10 cellular contexts compared by ENCODE assay signal in genomic region chrX:123835661-123836371, GRCh38. TPM values are rescaled to one million over a fixed set of nuclear protein-coding genes. Genes with fewer than 3 reads are reported as not detected.
DNase-seq lines count a peak whose midpoint lies in the region; ATAC-seq, FAIRE-seq and TF ChIP-seq lines count a peak whose summit lies in the region.
"Had no signal": no experiment of that assay in that cellular context is flagged by ENCODE, and none has a peak within 500 bp of the region (broad histone marks: within the 10 kb centered on the region; RNA-seq: fewer than 3 reads in every experiment).

No MANE protein-coding gene starts in this region.

- intact Hi-C loops in left colon (cut with DNase I, micrococcal nuclease) = no loop called here

- peak; percentile 49 for ATAC-seq in HG03095 (IDR thresholded peaks at IDR 0.05; ENCODE audit: unreplicated experiment)
- peak; percentile 72 for ATAC-seq in left colon

- no peak for FAIRE-seq in D721Med (lab: Jason Lieb, UNC)

- DNase-seq in GM03348 (ENCODE audit: low spot score) (peak; percentile 61), left colon (no peak), medulla oblongata (ENCODE audit: extremely low spot score) (no peak), D721Med (ENCODE audit: insufficient read length, low spot score) (no peak), NCI-H524 (lab: John Stamatoyannopoulos, UW) (no peak), hippocampal formation (lab: John Stamatoyannopoulos, UW) (no peak)
- DNase-seq in activated T-cell treated with anti-CD3 and anti-CD28 coated beads, Interleukin-2, amount 50 U/mL, for 48 hours = peak; percentile 58 to 65
- DNase-seq: hypothalamus, NCI-H2227 treated with DMSO at 0.1 percent for 48 hours had no signal

- no peak for TF ChIP-seq CTCF in D721Med (IDR thresholded peaks at IDR 0.05; ENCODE audit: insufficient read depth, missing control alignments)

RNA-seq across cellular contexts. Expression of gene XIAP, which starts 24.0 kb away (rescaled TPM):
- 10 to 100 TPM; 81.0 to 89.0 TPM for total RNA-seq in left colon

Comparison
In these comparisons a context has a peak if more than half of its experiments do, and no peak if none do; other contexts are left out.
1. DNase-seq: peak in GM03348 (single experiment) and activated T-cell treated with anti-CD3 and anti-CD28 coated beads, Interleukin-2, amount 50 U/mL, for 48 hours (2 of 2); none in left colon (0 of 2), medulla oblongata (single experiment), D721Med (single experiment), NCI-H524 (0 of 2) and hippocampal formation (0 of 2).